Comparison of ENCODE assay signal across 1 cellular context in genomic region chr4:29046166-29046565, GRCh38.
TF ChIP-seq lines count a peak whose summit lies in the region.

No MANE protein-coding gene starts in this region.

TF ChIP-seq in IMR-90, 13 proteins besides CTCF, POLR2A, EP300 and RAD21:
- TF ChIP-seq BHLHE40 (IDR thresholded peaks at IDR 0.05; ENCODE audit: low read depth, low read length) (no peak), RCOR1 (IDR thresholded peaks at IDR 0.05; ENCODE audit: insufficient replicate concordance, low read length) (no peak), CEBPB (IDR thresholded peaks at IDR 0.05; ENCODE audit: low read depth, low read length) (peak; percentile 49; the same call in 1 of the 2 replicates)
